ENCODE assay signal across 19 cellular contexts in genomic region chr4:7767966-7768365, GRCh38.
"Had no signal": no experiment of that assay in that cellular context is flagged by ENCODE, and none has a peak within 500 bp of the region (broad histone marks: within the 10 kb centered on the region; RNA-seq: fewer than 3 reads in every experiment).

No MANE protein-coding gene starts in this region.

- H3K4me1 ChIP-seq: foreskin keratinocyte, suprapubic skin, uterus had no signal

- H3K36me3 ChIP-seq: uterus had no signal

- H3K9me3 ChIP-seq: right atrium auricular region, suprapubic skin, thyroid gland, uterus had no signal

- H3K27me3 Mint-ChIP-seq: effector memory CD8-positive, alpha-beta T cell; type B pancreatic cell had no signal

- H3K4me3 Mint-ChIP-seq: dendritic cell treated with granulocyte-macrophage colony-stimulating factor and Interleukin-4, amounts not matched to agents 40 ng/mL and 50 ng/mL, for 4 days; effector memory CD8-positive, alpha-beta T cell; naive B cell; nephron; type B pancreatic cell had no signal

- H3K27ac Mint-ChIP-seq: dendritic cell treated with granulocyte-macrophage colony-stimulating factor and Interleukin-4, amounts not matched to agents 40 ng/mL and 50 ng/mL, for 4 days; effector memory CD8-positive, alpha-beta T cell; naive B cell; nephron; type B pancreatic cell had no signal

- H3K36me3 Mint-ChIP-seq: naive B cell had no signal

- H3K27me3 ChIP-seq: foreskin keratinocyte, right atrium auricular region, suprapubic skin, thyroid gland, uterus had no signal

- H3K9me3 Mint-ChIP-seq: dendritic cell treated with granulocyte-macrophage colony-stimulating factor and Interleukin-4, amounts not matched to agents 40 ng/mL and 50 ng/mL, for 4 days; effector memory CD8-positive, alpha-beta T cell; naive B cell; nephron; type B pancreatic cell had no signal

- H3K4me3 ChIP-seq: right atrium auricular region, suprapubic skin, thyroid gland, uterus had no signal

- ATAC-seq: effector memory CD8-positive, alpha-beta T cell; foreskin keratinocyte; left colon; stimulated activated naive CD8-positive, alpha-beta T cell treated with anti-CD3 and anti-CD28 coated beads, Interleukin-15, Interleukin-2, amounts not matched to agents 100 U/mL and 50 U/mL, for 24 hours had no signal

- DNase-seq: effector memory CD8-positive, alpha-beta T cell; erythroblast; foreskin keratinocyte; head of caudate nucleus; hippocampal formation; left colon; mesendoderm; naive B cell; occipital lobe; small intestine; stimulated activated CD4-positive, alpha-beta T cell treated with anti-CD3 and anti-CD28 coated beads, Interleukin-2, amount 100 ng/mL, for 48 hours; stimulated activated naive CD8-positive, alpha-beta T cell treated with anti-CD3 and anti-CD28 coated beads, Interleukin-15, Interleukin-2, amounts not matched to agents 100 U/mL and 50 U/mL, for 24 hours; thyroid gland; uterus had no signal

- H3K27ac ChIP-seq: foreskin keratinocyte, right atrium auricular region, suprapubic skin, thyroid gland, uterus had no signal
